In genomic region chr2:202635441-202636296, GRCh38 we compare ENCODE assay signal across 8 cellular contexts. TPM values are rescaled to one million over a fixed set of nuclear protein-coding genes. Genes with fewer than 3 reads are reported as not detected.
DNase-seq lines count a peak whose midpoint lies in the region; ATAC-seq and TF ChIP-seq lines count a peak whose summit lies in the region.

No MANE protein-coding gene starts in this region.

- H3K79me2 ChIP-seq in HCT116 (ENCODE audit: insufficient read depth, low read length) (no peaks in the 10 kb centered on the region; the same call in 1 of the 2 replicates), MM.1S (ENCODE audit: low read length) (peaks cover 6% of the 10 kb centered on the region; the same call in 1 of the 2 replicates), osteoblast (ENCODE audit: insufficient read depth, low read length) (no peaks in the 10 kb centered on the region)

- ATAC-seq in HCT116 (peak; percentile 73), thoracic aorta (ENCODE audit: insufficient number of reproducible peaks, low FRiP score, low read depth) (peak; percentile 1)

- H3K4me2 ChIP-seq in HCT116 (ENCODE audit: low read length) (peak overlapping the region; percentile 96), MM.1S (ENCODE audit: low read depth, low read length) (peak overlapping the region; percentile 90), osteoblast (ENCODE audit: insufficient read depth, low read length) (peak overlapping the region; percentile 98)

- H3K36me3 Mint-ChIP-seq in activated naive CD4-positive, alpha-beta T cell treated with anti-CD3 and anti-CD28 coated beads, Interleukin-2, amount 10 ng/mL, durations not matched to agents 7 days and 5 days = peaks cover 24% of the 10 kb centered on the region

- intact Hi-C loops in HCT116 (cut with micrococcal nuclease) = no loop called here

- H3F3A ChIP-seq in MM.1S (ENCODE audit: insufficient read depth, low read length) = peaks cover 9% of the 10 kb centered on the region; the same call in 1 of the 2 replicates

- H3K27me3 Mint-ChIP-seq in activated naive CD4-positive, alpha-beta T cell treated with anti-CD3 and anti-CD28 coated beads, Interleukin-2, amount 10 ng/mL, durations not matched to agents 7 days and 5 days = peaks cover 4% of the 10 kb centered on the region

- H4K20me1 ChIP-seq in HCT116 (ENCODE audit: insufficient read depth) = no peaks in the 10 kb centered on the region
- no peaks in the 10 kb centered on the region for H4K20me1 ChIP-seq in MM.1S (ENCODE audit: insufficient read depth, low read length)
- no peaks in the 10 kb centered on the region for H4K20me1 ChIP-seq in osteoblast (ENCODE audit: insufficient read depth, low read length)

- H3K27ac ChIP-seq in HCT116 (ENCODE audit: low read depth, low read length) (peak overlapping the region; percentile 90), MM.1S (ENCODE audit: low read length) (peak overlapping the region; percentile 26; the same call in 1 of the 2 replicates), osteoblast (ENCODE audit: low read depth, low read length) (no peak overlapping the region), thoracic aorta (peak overlapping the region; percentile 54 to 78)

- peak overlapping the region; percentile 91 for H3K4me3 Mint-ChIP-seq in activated naive CD4-positive, alpha-beta T cell treated with anti-CD3 and anti-CD28 coated beads, Interleukin-2, amount 10 ng/mL, durations not matched to agents 7 days and 5 days

- H3K9me2 ChIP-seq in HCT116 (ENCODE audit: insufficient read depth) (no peaks in the 10 kb centered on the region), MM.1S (replicated peaks; ENCODE audit: insufficient read depth, low read length) (no peaks in the 10 kb centered on the region)

- no peaks in the 10 kb centered on the region for H3K9me3 Mint-ChIP-seq in activated naive CD4-positive, alpha-beta T cell treated with anti-CD3 and anti-CD28 coated beads, Interleukin-2, amount 10 ng/mL, durations not matched to agents 7 days and 5 days

- H3K27ac Mint-ChIP-seq in activated naive CD4-positive, alpha-beta T cell treated with anti-CD3 and anti-CD28 coated beads, Interleukin-2, amount 10 ng/mL, durations not matched to agents 7 days and 5 days = peak overlapping the region; percentile 93

- H3K9me3 ChIP-seq in HCT116 (ENCODE audit: control insufficient read depth in 1 of 2, insufficient read depth in 1 of 2, low read depth in 1 of 2, low read length in 2 of 2) (no peaks in the 10 kb centered on the region), MM.1S (replicated peaks; ENCODE audit: insufficient read depth, low read length) (no peaks in the 10 kb centered on the region), osteoblast (ENCODE audit: low read depth, low read length) (no peaks in the 10 kb centered on the region), thoracic aorta (no peaks in the 10 kb centered on the region)

- peak overlapping the region; percentile 90 for H2AFZ ChIP-seq in HCT116 (ENCODE audit: low read depth, low read length, poor library complexity, severe bottlenecking)
- H2AFZ ChIP-seq in MM.1S (ENCODE audit: low read length) = peak overlapping the region; percentile 81
- H2AFZ ChIP-seq in osteoblast (ENCODE audit: low read length) = peak overlapping the region; percentile 99

- TF ChIP-seq RAD21 in HCT116 (IDR thresholded peaks at IDR 0.05; ENCODE audit: low read depth) = no peak

- DNase-seq in HCT116 (ENCODE audit: low read depth, low spot score) (peak; percentile 34), MM.1S (peak; percentile 88), SK-N-DZ (ENCODE audit: low spot score) (peak; percentile 77), globus pallidus (ENCODE audit: low spot score) (peak; percentile 77), osteoblast (ENCODE audit: insufficient read length, low spot score, missing footprints) (peak; percentile 97), thoracic aorta (ENCODE audit: low spot score) (peak; percentile 38)
- DNase-seq in activated naive CD4-positive, alpha-beta T cell treated with anti-CD3 and anti-CD28 coated beads, Interleukin-2, amount 10 ng/mL, durations not matched to agents 7 days and 5 days = peak; percentile 89

- POLR2A ChIA-PET in HCT116 (lab: Charles Lee) = no interaction called here

- TF ChIP-seq POLR2A in HCT116 (IDR thresholded peaks at IDR 0.05; ENCODE audit: borderline replicate concordance, extremely low read depth, insufficient read depth, insufficient read length) = no peak

- H3K36me3 ChIP-seq in HCT116 (ENCODE audit: control insufficient read depth in 1 of 2, insufficient read depth in 2 of 2, low read length in 2 of 2) (no peaks in the 10 kb centered on the region), MM.1S (replicated peaks; ENCODE audit: insufficient read depth, low read length) (no peaks in the 10 kb centered on the region), osteoblast (ENCODE audit: insufficient read depth, low read length) (no peaks in the 10 kb centered on the region), thoracic aorta (no peaks in the 10 kb centered on the region)

- TF ChIP-seq CTCF in HCT116 (IDR thresholded peaks at IDR 0.05 in 2 of 3, conservative IDR thresholded peaks at IDR 0.05 in 1 of 3; ENCODE audit: borderline replicate concordance in 1 of 3, insufficient read depth in 1 of 3, low read depth in 2 of 3, low read length in 2 of 3) = no peak
- TF ChIP-seq CTCF in MM.1S (IDR thresholded peaks at IDR 0.05; ENCODE audit: low read length) = no peak
- no peak for TF ChIP-seq CTCF in osteoblast (IDR thresholded peaks at IDR 0.05; ENCODE audit: extremely low read depth, low read depth, low read length)
- no peak for TF ChIP-seq CTCF in thoracic aorta (IDR thresholded peaks at IDR 0.05)

- H3K9ac ChIP-seq in HCT116 (ENCODE audit: low read length) (peak overlapping the region; percentile 78), MM.1S (ENCODE audit: low read length) (peak overlapping the region; percentile 21; the same call in 1 of the 2 replicates)

- CTCF ChIA-PET in HCT116 (lab: Charles Lee) = interaction anchor here (1.7 kb wide), 1 partner anchor 47 kb away, joined by 4 read pairs; no protein-coding TSS in a partner anchor
- CTCF ChIA-PET in activated naive CD4-positive, alpha-beta T cell treated with anti-CD3 and anti-CD28 coated beads, Interleukin-2, amount 10 ng/mL, durations not matched to agents 7 days and 5 days (lab: Charles Lee) = interaction anchor here (1.1 to 6.3 kb wide), 3 partner anchors 31 to 235 kb away, joined by 4 to 27 read pairs (median 5); no protein-coding TSS in a partner anchor

- no TSS peak for BruUV-seq in HCT116 (replicated peaks; lab: Mats Ljungman, UMichigan)

- H3K4me3 ChIP-seq in GM08714 (ENCODE audit: low read length) = peak overlapping the region; percentile 93
- peak overlapping the region; percentile 82 to 86 for H3K4me3 ChIP-seq in HCT116 (replicated peaks in 1 of 2; ENCODE audit: low read depth in 1 of 2, low read length in 2 of 2)
- H3K4me3 ChIP-seq in MM.1S (ENCODE audit: low read length) = peak overlapping the region; percentile 76
- H3K4me3 ChIP-seq in osteoblast (ENCODE audit: insufficient read depth, low read length) = peak overlapping the region; percentile 94
- H3K4me3 ChIP-seq in thoracic aorta = peak overlapping the region; percentile 95

- H3K4me1 ChIP-seq in HCT116 (ENCODE audit: control insufficient read depth in 1 of 2, insufficient read depth in 2 of 2, low read length in 2 of 2) (peaks cover 9 to 23% of the 10 kb centered on the region in 2 experiments; a peak in 3 of 4 replicates), MM.1S (ENCODE audit: low read length) (peaks cover 6% of the 10 kb centered on the region; the same call in 1 of the 2 replicates), osteoblast (ENCODE audit: insufficient read depth, low read length) (no peaks in the 10 kb centered on the region), thoracic aorta (ENCODE audit: control insufficient read depth in 1 of 2, low read depth in 2 of 2) (peaks cover 6 to 33% of the 10 kb centered on the region in 2 donors)

- H3K4me1 Mint-ChIP-seq in activated naive CD4-positive, alpha-beta T cell treated with anti-CD3 and anti-CD28 coated beads, Interleukin-2, amount 10 ng/mL, durations not matched to agents 7 days and 5 days = peaks cover 68% of the 10 kb centered on the region

- RAD21 ChIA-PET in HCT116 (lab: Charles Lee; ENCODE audit: low non-redundant PET in 1 of 2, low total read pairs in 2 of 2, uncharacterized antibody in 2 of 2, unreplicated experiment in 2 of 2) = interaction anchor here in 1 of 2 experiments (0.7 kb wide), 1 partner anchor 125 kb away, joined by 8 read pairs; no protein-coding TSS in a partner anchor

- no peaks in the 10 kb centered on the region for H3K27me3 ChIP-seq in HCT116 (ENCODE audit: insufficient read depth, low read length)
- no peaks in the 10 kb centered on the region for H3K27me3 ChIP-seq in MM.1S (replicated peaks; ENCODE audit: insufficient read depth, low read length)
- no peaks in the 10 kb centered on the region for H3K27me3 ChIP-seq in osteoblast (ENCODE audit: insufficient read depth, low read length)
- H3K27me3 ChIP-seq in thoracic aorta (replicated peaks; ENCODE audit: insufficient read depth) = no peaks in the 10 kb centered on the region

TF ChIP-seq in HCT116, 20 proteins besides CTCF, POLR2A, EP300 and RAD21 (continues in another document):
- TF ChIP-seq CBX3 (IDR thresholded peaks at IDR 0.05; ENCODE audit: low read depth) = no peak
- TF ChIP-seq, protein P1, sequence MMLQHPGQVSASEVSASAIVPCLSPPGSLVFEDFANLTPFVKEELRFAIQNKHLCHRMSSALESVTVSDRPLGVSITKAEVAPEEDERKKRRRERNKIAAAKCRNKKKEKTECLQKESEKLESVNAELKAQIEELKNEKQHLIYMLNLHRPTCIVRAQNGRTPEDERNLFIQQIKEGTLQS (IDR thresholded peaks at IDR 0.05) = no peak
- 0 out of 2 replicates have a peak, but pooled peaks have one; percentile 12 for TF ChIP-seq SP1 (IDR thresholded peaks at IDR 0.05; ENCODE audit: low read depth)
- TF ChIP-seq ZFX (IDR thresholded peaks at IDR 0.05) = no peak
- no peak for TF ChIP-seq FOSL1 (IDR thresholded peaks at IDR 0.05; ENCODE audit: low read depth)
- no peak for TF ChIP-seq CEBPB (IDR thresholded peaks at IDR 0.05; ENCODE audit: low read depth)
- TF ChIP-seq SRF (IDR thresholded peaks at IDR 0.05; ENCODE audit: low read depth) = no peak
- TF ChIP-seq MAX (IDR thresholded peaks at IDR 0.05) = no peak
- peak; percentile 68; the same call in 1 of the 2 replicates for TF ChIP-seq POLR2AphosphoS5 (IDR thresholded peaks at IDR 0.05; ENCODE audit: low read depth, low read length)

RNA-seq across cellular contexts. Expression of gene FAM117B, which starts 0.9 kb away (rescaled TPM):
- 9.1 TPM for total RNA-seq in HCT116 (2021; ENCODE audit: unreplicated experiment)
- polyA plus RNA-seq in HCT116 (2012) = 2.8 and 3.2 TPM in 2 replicates
- 15.5 and 16.4 TPM in 2 replicates for polyA plus RNA-seq in SK-N-DZ (2014; cell fraction: cytosol; rRNA removed)
- 6.6 and 11.3 TPM in 2 replicates for polyA plus RNA-seq in SK-N-DZ (2014; cell fraction: nucleus; rRNA removed)
- total RNA-seq in osteoblast = 2.9 and 3.2 TPM in 2 replicates
- 1 to 10 TPM; 5.3 to 5.6 TPM for total RNA-seq in thoracic aorta

Comparison
In these comparisons a context has a peak if more than half of its experiments do, and no peak if none do; other contexts are left out.
1. DNase-seq: peak in every context shown above with its lines; median percentile 97 in osteoblast; 89 in activated naive CD4-positive, alpha-beta T cell treated with anti-CD3 and anti-CD28 coated beads, Interleukin-2, amount 10 ng/mL, durations not matched to agents 7 days and 5 days; 88 in MM.1S; 77 in SK-N-DZ; 77 in globus pallidus; 38 in thoracic aorta; 34 in HCT116.